In genomic region chrX:54495814-54496516, GRCh38 we compare ENCODE assay signal across 8 cellular contexts. TPM values are rescaled to one million over a fixed set of nuclear protein-coding genes. Genes with fewer than 3 reads are reported as not detected.
DNase-seq lines count a peak whose midpoint lies in the region; ATAC-seq and TF ChIP-seq lines count a peak whose summit lies in the region.

TSS of gene FGD1 (minus strand) at chrX:54496234. CDS start at chrX:54495432, 802 bp downstream.

- no peaks in the 10 kb centered on the region for H3K36me3 Mint-ChIP-seq in activated T-helper 2 cell treated with anti-CD3 and anti-CD28 coated beads, Interferon-gamma antibody, Interleukin-2, Interleukin-4, amounts not matched to agents 10 μg/mL and 5 μg/mL and 100 μg/mL, durations not matched to agents 14 hours and 24 hours and 36 hours (ENCODE audit: low read depth)
- peaks cover 7% of the 10 kb centered on the region for H3K36me3 Mint-ChIP-seq in nephron progenitor cell (ENCODE audit: low read depth)

- POLR2A ChIA-PET in A673 (lab: Charles Lee; ENCODE audit: low non-redundant PET): no interaction called here

- no peak within 1 kb of the TSS for H3K27ac Mint-ChIP-seq in activated T-helper 2 cell treated with anti-CD3 and anti-CD28 coated beads, Interferon-gamma antibody, Interleukin-2, Interleukin-4, amounts not matched to agents 10 μg/mL and 5 μg/mL and 100 μg/mL, durations not matched to agents 14 hours and 24 hours and 36 hours
- H3K27ac Mint-ChIP-seq in nephron progenitor cell: peak within 1 kb of the TSS; percentile 57

- H3K36me3 ChIP-seq in A673 (ENCODE audit: insufficient read depth, low read length, poor library complexity, severe bottlenecking) (no peaks in the 10 kb centered on the region), thoracic aorta (no peaks in the 10 kb centered on the region)

- H3K27me3 Mint-ChIP-seq in activated T-helper 2 cell treated with anti-CD3 and anti-CD28 coated beads, Interferon-gamma antibody, Interleukin-2, Interleukin-4, amounts not matched to agents 10 μg/mL and 5 μg/mL and 100 μg/mL, durations not matched to agents 14 hours and 24 hours and 36 hours (ENCODE audit: low read depth): peaks cover 46% of the 10 kb centered on the region
- no peaks in the 10 kb centered on the region for H3K27me3 Mint-ChIP-seq in nephron progenitor cell (ENCODE audit: low read depth, poor library complexity)

- peak within 1 kb of the TSS; percentile 62 for H3K4me3 Mint-ChIP-seq in activated T-helper 2 cell treated with anti-CD3 and anti-CD28 coated beads, Interferon-gamma antibody, Interleukin-2, Interleukin-4, amounts not matched to agents 10 μg/mL and 5 μg/mL and 100 μg/mL, durations not matched to agents 14 hours and 24 hours and 36 hours (ENCODE audit: low read depth)
- peak within 1 kb of the TSS; percentile 91 for H3K4me3 Mint-ChIP-seq in nephron progenitor cell

- no peaks in the 10 kb centered on the region for H3K9me3 Mint-ChIP-seq in activated T-helper 2 cell treated with anti-CD3 and anti-CD28 coated beads, Interferon-gamma antibody, Interleukin-2, Interleukin-4, amounts not matched to agents 10 μg/mL and 5 μg/mL and 100 μg/mL, durations not matched to agents 14 hours and 24 hours and 36 hours
- H3K9me3 Mint-ChIP-seq in nephron progenitor cell: peaks cover 68% of the 10 kb centered on the region

- H3K4me1 Mint-ChIP-seq in activated T-helper 2 cell treated with anti-CD3 and anti-CD28 coated beads, Interferon-gamma antibody, Interleukin-2, Interleukin-4, amounts not matched to agents 10 μg/mL and 5 μg/mL and 100 μg/mL, durations not matched to agents 14 hours and 24 hours and 36 hours (ENCODE audit: low read depth): peaks cover 6% of the 10 kb centered on the region
- H3K4me1 Mint-ChIP-seq in nephron progenitor cell: peaks cover 64% of the 10 kb centered on the region

- H3K27ac ChIP-seq in A673 (ENCODE audit: low read depth, low read length, poor library complexity, severe bottlenecking) (peak within 1 kb of the TSS; percentile 85), thoracic aorta (peak within 1 kb of the TSS; percentile 69 to 76)

- ATAC-seq in thoracic aorta (ENCODE audit: insufficient number of reproducible peaks, low FRiP score, low read depth) (peak; percentile 63), GM19324 (IDR thresholded peaks at IDR 0.05; ENCODE audit: low FRiP score, unreplicated experiment) (no peak)

- intact Hi-C loops in A673 (cut with micrococcal nuclease; ENCODE audit: unreplicated experiment): loop anchor here (2.0 kb wide), 1 partner anchor 35 kb away; the partner anchor contains the start of gene GNL3L
- intact Hi-C loops in activated T-helper 2 cell treated with anti-CD3 and anti-CD28 coated beads, Interferon-gamma antibody, Interleukin-2, Interleukin-4, amounts not matched to agents 10 μg/mL and 5 μg/mL and 100 μg/mL, durations not matched to agents 14 hours and 24 hours and 36 hours (cut with micrococcal nuclease): no loop called here

- DNase-seq in A673 (ENCODE audit: low spot score): peak; percentile 72
- DNase-seq in H4 (ENCODE audit: low spot score): peak; percentile 28
- DNase-seq in NCI-H774 (lab: John Stamatoyannopoulos, UW): peak; percentile 24
- peak; percentile 12 for DNase-seq in activated T-helper 2 cell treated with anti-CD3 and anti-CD28 coated beads, Interferon-gamma antibody, Interleukin-2, Interleukin-4, amounts not matched to agents 10 μg/mL and 5 μg/mL and 100 μg/mL, durations not matched to agents 14 hours and 24 hours and 36 hours (ENCODE audit: low spot score)
- peak in 1 of 2 donors; percentile 86 for DNase-seq in foreskin fibroblast
- DNase-seq in nephron progenitor cell: peak; percentile 82
- DNase-seq in thoracic aorta (ENCODE audit: low spot score): no peak

- H3K9me3 ChIP-seq in A673 (ENCODE audit: low read depth, low read length, poor library complexity, severe bottlenecking): no peaks in the 10 kb centered on the region
- H3K9me3 ChIP-seq in thoracic aorta: no peaks in the 10 kb centered on the region

- no peaks in the 10 kb centered on the region for H3K4me1 ChIP-seq in A673 (ENCODE audit: insufficient read depth, low read length, poor library complexity, severe bottlenecking)
- peaks cover 2 to 24% of the 10 kb centered on the region in 2 donors for H3K4me1 ChIP-seq in thoracic aorta (ENCODE audit: control insufficient read depth in 1 of 2, low read depth in 2 of 2)

- H3K27me3 ChIP-seq in A673 (replicated peaks; ENCODE audit: insufficient read depth, low read depth, low read length, poor library complexity) (no peaks in the 10 kb centered on the region), thoracic aorta (replicated peaks; ENCODE audit: insufficient read depth) (no peaks in the 10 kb centered on the region)

- H3K4me3 ChIP-seq in A673 (ENCODE audit: low read depth, low read length, poor library complexity, severe bottlenecking) (peak within 1 kb of the TSS; percentile 76), foreskin fibroblast (ENCODE audit: low read depth in 1 of 2, low read length in 2 of 2) (peak within 1 kb of the TSS; percentile 69 to 73), thoracic aorta (peak within 1 kb of the TSS; percentile 73)

- TF ChIP-seq CTCF in A673 (conservative IDR thresholded peaks at IDR 0.05; ENCODE audit: low read depth, low read length) (no peak), foreskin fibroblast (IDR thresholded peaks at IDR 0.05; ENCODE audit: low read depth, low read length) (no peak), nephron progenitor cell (IDR thresholded peaks at IDR 0.05) (no peak), thoracic aorta (IDR thresholded peaks at IDR 0.05) (no peak)

- CTCF ChIA-PET in A673 (lab: Charles Lee): no interaction called here

- no TSS peak for BruUV-seq in A673 (replicated peaks; lab: Mats Ljungman, UMichigan)

RNA-seq across cellular contexts. Expression of gene FGD1, which starts in this region (rescaled TPM):
- total RNA-seq in A673 (2021) (21.5 and 27.1 TPM in 2 replicates), thoracic aorta (10 to 100 TPM in 1 of 2 donors, 1 to 10 TPM in 1; 7.0 to 11.5 TPM)
- total RNA-seq in H4 (2014; rRNA removed; shearing (Covaris generic)): 2.6 and 4.1 TPM in 2 replicates
- total RNA-seq in activated T-helper 2 cell treated with anti-CD3 and anti-CD28 coated beads, Interferon-gamma antibody, Interleukin-2, Interleukin-4, amounts not matched to agents 10 μg/mL and 5 μg/mL and 100 μg/mL, durations not matched to agents 14 hours and 24 hours and 36 hours: 0.11 and 0.28 TPM in 2 replicates

Comparison
In these comparisons a context has a peak if more than half of its experiments do, and no peak if none do; other contexts are left out.
1. Peak in DNase-seq in activated T-helper 2 cell treated with anti-CD3 and anti-CD28 coated beads, Interferon-gamma antibody, Interleukin-2, Interleukin-4, amounts not matched to agents 10 μg/mL and 5 μg/mL and 100 μg/mL, durations not matched to agents 14 hours and 24 hours and 36 hours; RNA of the gene not detected or under 1 TPM.